ENCODE assay signal across 24 cellular contexts in genomic region chr7:77353911-77354310, GRCh38.
DNase-seq lines count a peak whose midpoint lies in the region; ATAC-seq lines count a peak whose summit lies in the region.
"Had no signal": no experiment of that assay in that cellular context is flagged by ENCODE, and none has a peak within 500 bp of the region (broad histone marks: within the 10 kb centered on the region; RNA-seq: fewer than 3 reads in every experiment).

No MANE protein-coding gene starts in this region.

- DNase-seq in CD8-positive, alpha-beta memory T cell: no peak
- DNase-seq in T-cell (no peak), UCSD-AML1 (lab: John Stamatoyannopoulos, UW; ENCODE audit: unreplicated experiment) (no peak), NCI-H1417 treated with DMSO at 0.1 percent for 48 hours (lab: John Stamatoyannopoulos, UW) (no peak)
- DNase-seq in central memory CD8-positive, alpha-beta T cell (ENCODE audit: low spot score in 2 of 2): no peak
- DNase-seq in natural killer cell treated with Interleukin-12 subunit alpha and Interleukin-12 subunit beta and Interleukin-15 and Interleukin-18, amount 100 ng/mL, for 72 hours (ENCODE audit: low spot score): no peak
- DNase-seq: activated CD4-positive, alpha-beta T cell treated with anti-CD3 and anti-CD28 coated beads for 4 hours; effector CD8-positive, alpha-beta T cell; foreskin keratinocyte; HFFc6; KG1; NCI-H1436 treated with DMSO at 0.1 percent for 48 hours; NK-92 treated with Interleukin-12 subunit alpha and Interleukin-12 subunit beta, amount 100 ng/mL, for 24 hours; Peyer's patch; right lobe of liver; SIG-M5; stimulated activated CD4-positive, alpha-beta T cell treated with anti-CD3 and anti-CD28 coated beads, Interleukin-12 subunit alpha, Interleukin-12 subunit beta, amount 100 ng/mL, for 4 hours; stimulated activated CD4-positive, alpha-beta T cell treated with anti-CD3 and anti-CD28 coated beads, Interleukin-4, amount 100 ng/mL, for 4 hours; stimulated activated naive CD8-positive, alpha-beta T cell treated with anti-CD3 and anti-CD28 coated beads, Interleukin-15, Interleukin-2, amounts not matched to agents 100 U/mL and 50 U/mL, for 24 hours; thyroid gland had no signal

- POLR2A ChIA-PET in CD8-positive, alpha-beta memory T cell (lab: Charles Lee): no interaction called here
- POLR2A ChIA-PET in T-cell (lab: Charles Lee): interaction anchor here in 1 of 2 donors (0.6 kb wide), 1 partner anchor 19 kb away, joined by 3 read pairs; no protein-coding TSS in a partner anchor

- peaks cover 0 to 5% (median 0%) of the 10 kb centered on the region in 3 donors for H3K36me3 Mint-ChIP-seq in CD8-positive, alpha-beta memory T cell
- no peaks in the 10 kb centered on the region for H3K36me3 Mint-ChIP-seq in T-cell
- peaks cover 5% of the 10 kb centered on the region for H3K36me3 Mint-ChIP-seq in central memory CD8-positive, alpha-beta T cell (ENCODE audit: insufficient read depth)
- H3K36me3 Mint-ChIP-seq in natural killer cell treated with Interleukin-12 subunit alpha and Interleukin-12 subunit beta and Interleukin-15 and Interleukin-18, amount 100 ng/mL, for 72 hours: peaks cover 6% of the 10 kb centered on the region
- H3K36me3 Mint-ChIP-seq: brain had no signal

- H3K27ac ChIP-seq in CD8-positive, alpha-beta memory T cell (ENCODE audit: low read depth, low read length): no peak overlapping the region
- H3K27ac ChIP-seq: C4-2B, foreskin keratinocyte, Peyer's patch, right lobe of liver had no signal

- no peaks in the 10 kb centered on the region for H3K9me3 ChIP-seq in CD8-positive, alpha-beta memory T cell (ENCODE audit: low read length)
- H3K9me3 ChIP-seq: Peyer's patch, right lobe of liver, thyroid gland had no signal

- no peaks in the 10 kb centered on the region for H3K36me3 ChIP-seq in CD8-positive, alpha-beta memory T cell (ENCODE audit: insufficient read depth, low read length)
- H3K36me3 ChIP-seq: Peyer's patch, thyroid gland had no signal

- H3K4me3 ChIP-seq in CD8-positive, alpha-beta memory T cell (ENCODE audit: low read length): no peak overlapping the region
- H3K4me3 ChIP-seq: Peyer's patch, right lobe of liver, thyroid gland had no signal

- H3K4me1 ChIP-seq in CD8-positive, alpha-beta memory T cell (ENCODE audit: insufficient read depth, low read length): peaks cover 58% of the 10 kb centered on the region
- H3K4me1 ChIP-seq: foreskin keratinocyte, right lobe of liver had no signal

- H3K27me3 Mint-ChIP-seq in CD8-positive, alpha-beta memory T cell: no peaks in the 10 kb centered on the region
- H3K27me3 Mint-ChIP-seq in T-cell: no peaks in the 10 kb centered on the region
- H3K27me3 Mint-ChIP-seq in central memory CD8-positive, alpha-beta T cell: no peaks in the 10 kb centered on the region
- no peaks in the 10 kb centered on the region for H3K27me3 Mint-ChIP-seq in natural killer cell treated with Interleukin-12 subunit alpha and Interleukin-12 subunit beta and Interleukin-15 and Interleukin-18, amount 100 ng/mL, for 72 hours
- H3K27me3 Mint-ChIP-seq: brain had no signal

- H3K4me1 Mint-ChIP-seq in CD8-positive, alpha-beta memory T cell: peaks cover 61 to 77% (median 65%) of the 10 kb centered on the region in 3 donors
- H3K4me1 Mint-ChIP-seq in T-cell: peaks cover 58 to 69% (median 67%) of the 10 kb centered on the region in 3 donors
- H3K4me1 Mint-ChIP-seq in central memory CD8-positive, alpha-beta T cell: peaks cover 60% of the 10 kb centered on the region
- peaks cover 57 to 70% of the 10 kb centered on the region in 2 donors for H3K4me1 Mint-ChIP-seq in natural killer cell treated with Interleukin-12 subunit alpha and Interleukin-12 subunit beta and Interleukin-15 and Interleukin-18, amount 100 ng/mL, for 72 hours (ENCODE audit: low read depth in 2 of 2)
- H3K4me1 Mint-ChIP-seq: brain had no signal

- CTCF ChIA-PET in CD8-positive, alpha-beta memory T cell (lab: Charles Lee): interaction anchor here (1.6 kb wide), 1 partner anchor 22 kb away, joined by 5 read pairs; no protein-coding TSS in a partner anchor
- CTCF ChIA-PET in T-cell (lab: Charles Lee): interaction anchor here in 1 of 2 donors (1.1 to 1.4 kb wide), 3 partner anchors 22 to 298 kb away, joined by 3 to 6 read pairs (median 4); no protein-coding TSS in a partner anchor

- peak overlapping the region in 5 of 7 donors; percentile 23 to 65 (median 50) for H3K4me3 Mint-ChIP-seq in CD8-positive, alpha-beta memory T cell
- peak overlapping the region; percentile 21 to 81 (median 26) for H3K4me3 Mint-ChIP-seq in T-cell
- H3K4me3 Mint-ChIP-seq in central memory CD8-positive, alpha-beta T cell: no peak overlapping the region
- peak overlapping the region; percentile 35 for H3K4me3 Mint-ChIP-seq in natural killer cell treated with Interleukin-12 subunit alpha and Interleukin-12 subunit beta and Interleukin-15 and Interleukin-18, amount 100 ng/mL, for 72 hours
- H3K4me3 Mint-ChIP-seq: brain, HFFc6 had no signal

- H3K9me3 Mint-ChIP-seq in CD8-positive, alpha-beta memory T cell: no peaks in the 10 kb centered on the region
- H3K9me3 Mint-ChIP-seq in T-cell: no peaks in the 10 kb centered on the region
- no peaks in the 10 kb centered on the region for H3K9me3 Mint-ChIP-seq in central memory CD8-positive, alpha-beta T cell
- no peaks in the 10 kb centered on the region for H3K9me3 Mint-ChIP-seq in natural killer cell treated with Interleukin-12 subunit alpha and Interleukin-12 subunit beta and Interleukin-15 and Interleukin-18, amount 100 ng/mL, for 72 hours
- H3K9me3 Mint-ChIP-seq: brain, HFFc6 had no signal

- H3K27me3 ChIP-seq in CD8-positive, alpha-beta memory T cell (ENCODE audit: insufficient read depth, low read length, poor library complexity, severe bottlenecking): no peaks in the 10 kb centered on the region
- H3K27me3 ChIP-seq: foreskin keratinocyte, Peyer's patch, right lobe of liver, thyroid gland had no signal

- H3K27ac Mint-ChIP-seq in CD8-positive, alpha-beta memory T cell: peak overlapping the region in 7 of 8 donors; percentile 76 to 94 (median 81)
- peak overlapping the region; percentile 13 to 92 for H3K27ac Mint-ChIP-seq in T-cell
- H3K27ac Mint-ChIP-seq in central memory CD8-positive, alpha-beta T cell (ENCODE audit: low read depth): peak overlapping the region; percentile 74
- H3K27ac Mint-ChIP-seq in natural killer cell treated with Interleukin-12 subunit alpha and Interleukin-12 subunit beta and Interleukin-15 and Interleukin-18, amount 100 ng/mL, for 72 hours: peak overlapping the region; percentile 85 to 98
- H3K27ac Mint-ChIP-seq: brain, HFFc6 had no signal

- ATAC-seq in T-cell (replicated peaks in 1 of 4) (no peak), GM21515 (IDR thresholded peaks at IDR 0.05; ENCODE audit: unreplicated experiment) (no peak), HG02884 (IDR thresholded peaks at IDR 0.05; ENCODE audit: unreplicated experiment) (no peak)
- ATAC-seq in central memory CD8-positive, alpha-beta T cell (replicated peaks; ENCODE audit: extremely low read depth, poor library complexity, severe bottlenecking): no peak
- ATAC-seq in natural killer cell treated with Interleukin-12 subunit alpha and Interleukin-12 subunit beta and Interleukin-15 and Interleukin-18, amount 100 ng/mL, for 72 hours: no peak
- ATAC-seq: foreskin keratinocyte; right lobe of liver; stimulated activated naive CD8-positive, alpha-beta T cell treated with anti-CD3 and anti-CD28 coated beads, Interleukin-15, Interleukin-2, amounts not matched to agents 100 U/mL and 50 U/mL, for 24 hours had no signal
